12 cellular contexts compared by ENCODE assay signal in the genomic region with DNA sequence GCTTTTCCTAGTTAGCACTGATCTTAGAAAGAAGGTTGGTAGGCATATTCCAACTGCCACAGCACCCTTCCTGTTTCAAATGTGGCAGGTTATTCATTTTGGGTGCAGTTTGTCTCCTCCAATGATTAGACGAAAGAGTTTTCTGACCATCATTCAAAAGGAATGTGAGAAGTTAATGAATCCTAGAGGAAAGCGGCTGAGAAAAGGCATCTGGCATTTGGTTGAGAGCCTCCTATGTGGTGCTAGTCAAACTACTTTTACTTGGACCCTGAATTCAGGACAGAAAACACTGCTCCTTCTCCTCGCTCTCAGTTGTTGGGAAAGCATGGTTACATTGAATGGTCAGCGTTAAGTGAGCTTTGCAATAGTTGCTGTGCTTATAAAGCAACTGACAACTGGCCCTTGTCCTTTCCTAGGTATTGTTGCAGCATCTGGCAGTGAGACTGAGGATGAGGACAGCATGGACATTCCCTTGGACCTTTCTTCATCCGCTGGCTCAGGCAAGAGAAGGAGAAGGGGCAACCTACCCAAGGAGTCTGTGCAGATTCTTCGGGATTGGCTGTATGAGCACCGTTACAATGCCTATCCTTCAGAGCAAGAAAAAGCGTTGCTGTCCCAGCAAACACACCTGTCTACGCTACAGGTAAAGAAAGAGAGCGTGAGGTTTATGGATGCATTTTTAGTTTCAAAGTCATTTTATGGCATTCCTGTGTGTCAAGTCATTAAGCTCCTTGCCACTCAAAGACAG. TPM values are rescaled to one million over a fixed set of nuclear protein-coding genes. Genes with fewer than 3 reads are reported as not detected.
A peak's percentile ranks its signal among the peaks of the same experiment; 100 is the strongest.
DNase-seq lines count a peak whose midpoint lies in the region; ATAC-seq and TF ChIP-seq lines count a peak whose summit lies in the region.
"Had no signal": no experiment of that assay in that cellular context is flagged by ENCODE, and none has a peak within 500 bp of the region (broad histone marks: within the 10 kb centered on the region; RNA-seq: fewer than 3 reads in every experiment).

No MANE protein-coding gene starts in this region.

- peaks cover 37 to 39% of the 10 kb centered on the region in 2 donors for H3K4me1 Mint-ChIP-seq in natural killer cell treated with Interleukin-12 subunit alpha and Interleukin-12 subunit beta and Interleukin-15 and Interleukin-18, amount 100 ng/mL, for 72 hours (ENCODE audit: low read depth in 2 of 2)
- peaks cover 39 to 46% of the 10 kb centered on the region in 2 donors for H3K4me1 Mint-ChIP-seq in natural killer cell
- peaks cover 50% of the 10 kb centered on the region for H3K4me1 Mint-ChIP-seq in activated CD8-positive, alpha-beta T cell treated with anti-CD3 and anti-CD28 coated beads, Interleukin-2, amount 10 ng/mL, durations not matched to agents 7 days and 5 days (ENCODE audit: low read depth)

- CTCF ChIA-PET in activated CD8-positive, alpha-beta T cell treated with anti-CD3 and anti-CD28 coated beads, Interleukin-2, amount 10 ng/mL, durations not matched to agents 7 days and 5 days (lab: Charles Lee) = interaction anchor here (1.5 to 8.5 kb wide), 12 partner anchors 9 to 210 kb away, joined by 5 to 126 read pairs (median 18); no protein-coding TSS in a partner anchor

- peaks cover 32% of the 10 kb centered on the region for H3K36me3 ChIP-seq in lower lobe of right lung

- no peak for ATAC-seq in natural killer cell treated with Interleukin-12 subunit alpha and Interleukin-12 subunit beta and Interleukin-15 and Interleukin-18, amount 100 ng/mL, for 72 hours
- ATAC-seq in natural killer cell (no peak), lower lobe of right lung (no peak), HG03097 (IDR thresholded peaks at IDR 0.05; ENCODE audit: low FRiP score, unreplicated experiment) (no peak)
- no peak for ATAC-seq in activated CD8-positive, alpha-beta T cell treated with anti-CD3 and anti-CD28 coated beads, Interleukin-2, amount 10 ng/mL, durations not matched to agents 7 days and 5 days
- ATAC-seq: activated naive CD4-positive, alpha-beta T cell treated with anti-CD3 and anti-CD28 coated beads, Interleukin-2, amount 50 U/mL, for 72 hours had no signal

- peak overlapping the region; percentile 99 for H3K27ac ChIP-seq in lower lobe of right lung
- H3K27ac ChIP-seq: HL-60 had no signal

- no peak for TF ChIP-seq CTCF in natural killer cell (IDR thresholded peaks at IDR 0.05)
- TF ChIP-seq CTCF in choroid plexus epithelial cell (conservative IDR thresholded peaks at IDR 0.05; ENCODE audit: low read depth, low read length) = no peak
- TF ChIP-seq CTCF in lower lobe of right lung (IDR thresholded peaks at IDR 0.05) = no peak

- H3K27ac Mint-ChIP-seq in natural killer cell treated with Interleukin-12 subunit alpha and Interleukin-12 subunit beta and Interleukin-15 and Interleukin-18, amount 100 ng/mL, for 72 hours = peak overlapping the region; percentile 8 to 25
- no peak overlapping the region for H3K27ac Mint-ChIP-seq in natural killer cell
- H3K27ac Mint-ChIP-seq in activated CD8-positive, alpha-beta T cell treated with anti-CD3 and anti-CD28 coated beads, Interleukin-2, amount 10 ng/mL, durations not matched to agents 7 days and 5 days = no peak overlapping the region
- H3K27ac Mint-ChIP-seq: CD14-positive monocyte had no signal

- no peaks in the 10 kb centered on the region for H3K27me3 Mint-ChIP-seq in natural killer cell treated with Interleukin-12 subunit alpha and Interleukin-12 subunit beta and Interleukin-15 and Interleukin-18, amount 100 ng/mL, for 72 hours
- H3K27me3 Mint-ChIP-seq in natural killer cell (ENCODE audit: low read depth in 2 of 2) = no peaks in the 10 kb centered on the region
- H3K27me3 Mint-ChIP-seq in activated CD8-positive, alpha-beta T cell treated with anti-CD3 and anti-CD28 coated beads, Interleukin-2, amount 10 ng/mL, durations not matched to agents 7 days and 5 days (ENCODE audit: low read depth) = no peaks in the 10 kb centered on the region

- H3K4me1 ChIP-seq in lower lobe of right lung = peaks cover 55% of the 10 kb centered on the region

- H3K9me3 ChIP-seq in lower lobe of right lung = no peaks in the 10 kb centered on the region

- H3K9me3 Mint-ChIP-seq in natural killer cell treated with Interleukin-12 subunit alpha and Interleukin-12 subunit beta and Interleukin-15 and Interleukin-18, amount 100 ng/mL, for 72 hours = no peaks in the 10 kb centered on the region
- H3K9me3 Mint-ChIP-seq in natural killer cell = no peaks in the 10 kb centered on the region
- no peaks in the 10 kb centered on the region for H3K9me3 Mint-ChIP-seq in activated CD8-positive, alpha-beta T cell treated with anti-CD3 and anti-CD28 coated beads, Interleukin-2, amount 10 ng/mL, durations not matched to agents 7 days and 5 days (ENCODE audit: insufficient read depth)

- no peak overlapping the region for H3K4me3 Mint-ChIP-seq in natural killer cell treated with Interleukin-12 subunit alpha and Interleukin-12 subunit beta and Interleukin-15 and Interleukin-18, amount 100 ng/mL, for 72 hours
- H3K4me3 Mint-ChIP-seq in natural killer cell = no peak overlapping the region
- H3K4me3 Mint-ChIP-seq in activated CD8-positive, alpha-beta T cell treated with anti-CD3 and anti-CD28 coated beads, Interleukin-2, amount 10 ng/mL, durations not matched to agents 7 days and 5 days = no peak overlapping the region
- H3K4me3 Mint-ChIP-seq: CD14-positive monocyte had no signal

- peaks cover 19% of the 10 kb centered on the region for H3K36me3 Mint-ChIP-seq in natural killer cell treated with Interleukin-12 subunit alpha and Interleukin-12 subunit beta and Interleukin-15 and Interleukin-18, amount 100 ng/mL, for 72 hours
- peaks cover 6% of the 10 kb centered on the region for H3K36me3 Mint-ChIP-seq in natural killer cell
- peaks cover 28% of the 10 kb centered on the region for H3K36me3 Mint-ChIP-seq in activated CD8-positive, alpha-beta T cell treated with anti-CD3 and anti-CD28 coated beads, Interleukin-2, amount 10 ng/mL, durations not matched to agents 7 days and 5 days (ENCODE audit: low read depth)

- H3K4me3 ChIP-seq in choroid plexus epithelial cell (ENCODE audit: low read depth, low read length) (no peak overlapping the region), lower lobe of right lung (no peak overlapping the region)

- POLR2A ChIA-PET in activated CD8-positive, alpha-beta T cell treated with anti-CD3 and anti-CD28 coated beads, Interleukin-2, amount 10 ng/mL, durations not matched to agents 7 days and 5 days (lab: Charles Lee) = interaction anchor here (1.4 to 2.2 kb wide), 2 partner anchors 9 to 138 kb away, joined by 8 read pairs; no protein-coding TSS in a partner anchor

- no peaks in the 10 kb centered on the region for H3K27me3 ChIP-seq in lower lobe of right lung (ENCODE audit: low read depth)

- no peak for DNase-seq in natural killer cell treated with Interleukin-12 subunit alpha and Interleukin-12 subunit beta and Interleukin-15 and Interleukin-18, amount 100 ng/mL, for 72 hours (ENCODE audit: low spot score)
- DNase-seq in natural killer cell (no peak), choroid plexus epithelial cell (ENCODE audit: low read depth) (peak; percentile 27), lower lobe of right lung (no peak), HUDEP-2 (lab: John Stamatoyannopoulos, UW; ENCODE audit: unreplicated experiment in 76 of 76) (no peak), SHP77 treated with DMSO at 0.1 percent for 48 hours (lab: John Stamatoyannopoulos, UW) (no peak)
- no peak for DNase-seq in activated CD8-positive, alpha-beta T cell treated with anti-CD3 and anti-CD28 coated beads, Interleukin-2, amount 10 ng/mL, durations not matched to agents 7 days and 5 days
- DNase-seq: SIG-M5 had no signal

- intact Hi-C loops in natural killer cell (cut with micrococcal nuclease) = loop anchor here (1.0 to 10.0 kb wide), 3 partner anchors 75 to 210 kb away; no protein-coding TSS in a partner anchor
- intact Hi-C loops in lower lobe of right lung (cut with DNase I) = loop anchor here (10.0 kb wide), 2 partner anchors 129 to 171 kb away; no protein-coding TSS in a partner anchor

RNA-seq across cellular contexts. Expression of gene TGIF1, which starts 6.1 kb away (rescaled TPM):
- total RNA-seq in natural killer cell treated with Interleukin-12 subunit alpha and Interleukin-12 subunit beta and Interleukin-15 and Interleukin-18, amount 100 ng/mL, for 72 hours = 10 to 100 TPM; 12.5 to 24.5 TPM
- total RNA-seq in natural killer cell (10 to 100 TPM; 57.5 to 74.7 (median 60.4) TPM), lower lobe of right lung (45.8 TPM)
- total RNA-seq in activated CD8-positive, alpha-beta T cell treated with anti-CD3 and anti-CD28 coated beads, Interleukin-2, amount 10 ng/mL, durations not matched to agents 7 days and 5 days = 1 to 10 TPM; 8.2 to 8.7 TPM

Comparison
In these comparisons a context has a peak if more than half of its experiments do, and no peak if none do; other contexts are left out.
1. H3K27ac Mint-ChIP-seq: peak in natural killer cell treated with Interleukin-12 subunit alpha and Interleukin-12 subunit beta and Interleukin-15 and Interleukin-18, amount 100 ng/mL, for 72 hours (2 of 2); none in natural killer cell (0 of 2) and activated CD8-positive, alpha-beta T cell treated with anti-CD3 and anti-CD28 coated beads, Interleukin-2, amount 10 ng/mL, durations not matched to agents 7 days and 5 days (single experiment).